9 cellular contexts compared by ENCODE assay signal in the genomic region with DNA sequence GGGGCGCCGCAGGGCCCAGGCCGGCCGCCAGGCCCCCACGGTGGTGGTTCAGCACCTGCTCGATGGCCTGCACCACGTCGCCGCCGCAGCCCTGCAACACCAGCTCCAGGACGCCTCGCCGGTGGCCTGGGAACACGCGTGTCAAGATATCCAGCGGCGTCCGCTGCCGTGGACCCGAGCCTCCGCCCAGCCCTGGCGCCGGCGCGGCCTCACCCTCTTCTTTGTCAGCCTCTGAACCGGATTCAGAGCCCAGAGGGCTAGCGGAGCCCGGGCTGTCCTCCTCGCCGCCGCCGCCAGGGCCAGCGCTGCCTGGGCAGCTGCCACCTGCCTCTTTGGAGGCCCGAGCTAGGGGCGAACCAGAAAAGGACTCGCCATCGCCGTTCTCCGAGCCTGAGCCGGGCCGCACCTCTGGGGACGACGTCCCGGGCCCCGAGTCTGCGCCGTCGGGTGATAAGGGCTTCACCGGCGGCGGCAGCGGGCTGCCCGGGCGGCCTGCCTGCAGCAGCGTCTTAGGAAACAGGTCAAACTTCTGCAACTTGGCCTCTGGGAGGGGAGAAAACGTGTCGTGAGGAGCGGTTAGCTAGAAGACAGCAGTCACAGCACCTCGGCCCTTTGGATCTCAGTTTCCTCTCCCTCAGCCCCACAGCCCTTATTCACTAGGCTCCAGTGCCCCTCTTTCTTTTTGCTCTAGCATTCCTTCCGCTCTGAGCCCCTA. TPM values are rescaled to one million over a fixed set of nuclear protein-coding genes. Genes with fewer than 3 reads are reported as not detected.
DNase-seq lines count a peak whose midpoint lies in the region; ATAC-seq and TF ChIP-seq lines count a peak whose summit lies in the region.
"Had no signal": no experiment of that assay in that cellular context is flagged by ENCODE, and none has a peak within 500 bp of the region (broad histone marks: within the 10 kb centered on the region; RNA-seq: fewer than 3 reads in every experiment).

No MANE protein-coding gene starts in this region.

- peak overlapping the region; percentile 39 for H3K4me3 Mint-ChIP-seq in glutamatergic neuron (ENCODE audit: unreplicated experiment)

- no peak overlapping the region for H3K27ac ChIP-seq in prostate gland
- H3K27ac ChIP-seq in gastroesophageal sphincter: no peak overlapping the region

- DNase-seq in GM13976 (ENCODE audit: low spot score) (peak; percentile 37), SK-N-DZ (ENCODE audit: low spot score) (peak; percentile 34), glutamatergic neuron (peak; percentile 77), retinal pigment epithelial cell (ENCODE audit: low read depth) (no peak), prostate gland (ENCODE audit: low spot score) (no peak), DMS114 treated with DMSO at 0.1 percent for 48 hours (lab: John Stamatoyannopoulos, UW; ENCODE audit: unreplicated experiment) (no peak)
- DNase-seq in stimulated activated naive CD4-positive, alpha-beta T cell (lab: John Stamatoyannopoulos, UW): no peak
- DNase-seq: NK-92 treated with Interleukin-12 subunit alpha and Interleukin-12 subunit beta, amount 100 ng/mL, for 24 hours had no signal

- peaks cover 10% of the 10 kb centered on the region for H3K36me3 Mint-ChIP-seq in glutamatergic neuron (ENCODE audit: unreplicated experiment)

- peak overlapping the region; percentile 5 for H3K27ac Mint-ChIP-seq in glutamatergic neuron (ENCODE audit: unreplicated experiment)

- TF ChIP-seq EP300 in gastroesophageal sphincter (IDR thresholded peaks at IDR 0.05): no peak

- ATAC-seq in gastroesophageal sphincter: no peak

- H3K4me1 Mint-ChIP-seq in glutamatergic neuron (ENCODE audit: low read depth, unreplicated experiment): peaks cover 12% of the 10 kb centered on the region

- 8% methylated on average over 33 of the region's 60 CpGs for whole genome bisulfite sequencing in prostate gland
- 0 to 8% methylated on average over 2 of the region's 60 CpGs for WGBS in gastroesophageal sphincter (ENCODE audit: low coverage in 1 of 2), 2 donors

- H3K27me3 ChIP-seq in prostate gland (replicated peaks; ENCODE audit: insufficient read depth): peaks cover 67% of the 10 kb centered on the region
- H3K27me3 ChIP-seq in gastroesophageal sphincter: peaks cover 100% of the 10 kb centered on the region

- in situ Hi-C loops in GM13976 (cut with MboI; ENCODE audit: low sequenced_read_pairs, unreplicated experiment): no loop called here

- H3K4me3 ChIP-seq in retinal pigment epithelial cell (ENCODE audit: low read length) (no peak overlapping the region), prostate gland (no peak overlapping the region), gastroesophageal sphincter (peak overlapping the region in 1 of 2 donors; percentile 40)

- TF ChIP-seq POLR2A in prostate gland (IDR thresholded peaks at IDR 0.05) (no peak), gastroesophageal sphincter (IDR thresholded peaks at IDR 0.05) (no peak)

- no peaks in the 10 kb centered on the region for H3K4me1 ChIP-seq in prostate gland (replicated peaks)
- peaks cover 0 to 87% (median 32%) of the 10 kb centered on the region in 3 donors for H3K4me1 ChIP-seq in gastroesophageal sphincter

- H3K9me3 ChIP-seq in prostate gland (no peaks in the 10 kb centered on the region), gastroesophageal sphincter (no peaks in the 10 kb centered on the region)

- peaks cover 50% of the 10 kb centered on the region for H3K27me3 Mint-ChIP-seq in glutamatergic neuron (ENCODE audit: unreplicated experiment)

- no peak for TF ChIP-seq CTCF in GM13976 (IDR thresholded peaks at IDR 0.05; ENCODE audit: borderline replicate concordance, control extremely low read depth, extremely low read depth, insufficient read depth, missing control alignments)
- TF ChIP-seq CTCF in glutamatergic neuron (IDR thresholded peaks at IDR 0.05; ENCODE audit: partially characterized antibody, unreplicated experiment): peak; percentile 61
- peak; percentile 30 for TF ChIP-seq CTCF in retinal pigment epithelial cell (conservative IDR thresholded peaks at IDR 0.05; ENCODE audit: low read depth, low read length)
- TF ChIP-seq CTCF in prostate gland (IDR thresholded peaks at IDR 0.05): peak in 1 of 4 experiments; percentile 22
- no peak for TF ChIP-seq CTCF in gastroesophageal sphincter (IDR thresholded peaks at IDR 0.05)

- no peaks in the 10 kb centered on the region for H3K36me3 ChIP-seq in prostate gland
- H3K36me3 ChIP-seq in gastroesophageal sphincter: no peaks in the 10 kb centered on the region

- H3K9me3 Mint-ChIP-seq in glutamatergic neuron (ENCODE audit: unreplicated experiment): peaks cover 18% of the 10 kb centered on the region

- intact Hi-C loops in prostate gland (cut with DNase I): no loop called here

RNA-seq across cellular contexts. Expression of gene DMRTA2, which starts 3.9 kb away (rescaled TPM):
- 0.17 and 1.3 TPM in 2 replicates for polyA plus RNA-seq in SK-N-DZ (2014; cell fraction: cytosol; rRNA removed)
- 1.4 and 1.9 TPM in 2 replicates for polyA plus RNA-seq in SK-N-DZ (2014; cell fraction: nucleus; rRNA removed)
- total RNA-seq in glutamatergic neuron (ENCODE audit: unreplicated experiment): 0.42 TPM
- total RNA-seq in prostate gland: 1 to 10 TPM in 1 of 2 donors, not detected in 1; 1.1 TPM
- total RNA-seq in gastroesophageal sphincter: 1 to 10 TPM in 1 of 4 donors, not detected in 3; 1.2 TPM

Comparison
In these comparisons a context has a peak if more than half of its experiments do, and no peak if none do; other contexts are left out.
1. DNase-seq: peak in GM13976 (single experiment), SK-N-DZ (single experiment) and glutamatergic neuron (single experiment); none in retinal pigment epithelial cell (single experiment), prostate gland (single experiment), DMS114 treated with DMSO at 0.1 percent for 48 hours (single experiment) and stimulated activated naive CD4-positive, alpha-beta T cell (0 of 6).
2. CTCF ChIP-seq: peak in glutamatergic neuron (single experiment) and retinal pigment epithelial cell (single experiment); none in GM13976 (single experiment) and gastroesophageal sphincter (0 of 4).